1 cellular context compared by ENCODE assay signal in the genomic region with DNA sequence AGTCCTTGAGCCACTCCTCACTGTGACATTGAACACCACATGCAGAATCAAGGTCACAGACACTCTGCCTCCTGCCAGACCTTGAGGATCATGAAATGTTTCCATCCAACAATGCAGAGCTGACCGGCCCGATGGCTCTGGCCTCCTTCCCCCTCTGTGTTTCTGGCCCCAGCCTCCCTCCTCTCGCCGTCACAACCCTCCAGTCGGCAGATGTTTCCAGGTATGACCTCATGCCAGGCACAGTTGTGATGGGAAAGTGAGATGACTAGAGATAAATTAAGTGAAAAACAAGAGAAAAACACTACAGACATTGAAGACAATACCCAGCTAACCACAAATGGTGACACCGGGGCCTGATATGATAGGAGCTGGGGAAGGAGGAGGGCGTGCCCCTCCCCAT.
TF ChIP-seq lines count a peak whose summit lies in the region.

No MANE protein-coding gene starts in this region.

TF ChIP-seq in SK-N-SH, 30 proteins besides CTCF, POLR2A, EP300 and RAD21 (continued from another document):
- TF ChIP-seq, protein P1, sequence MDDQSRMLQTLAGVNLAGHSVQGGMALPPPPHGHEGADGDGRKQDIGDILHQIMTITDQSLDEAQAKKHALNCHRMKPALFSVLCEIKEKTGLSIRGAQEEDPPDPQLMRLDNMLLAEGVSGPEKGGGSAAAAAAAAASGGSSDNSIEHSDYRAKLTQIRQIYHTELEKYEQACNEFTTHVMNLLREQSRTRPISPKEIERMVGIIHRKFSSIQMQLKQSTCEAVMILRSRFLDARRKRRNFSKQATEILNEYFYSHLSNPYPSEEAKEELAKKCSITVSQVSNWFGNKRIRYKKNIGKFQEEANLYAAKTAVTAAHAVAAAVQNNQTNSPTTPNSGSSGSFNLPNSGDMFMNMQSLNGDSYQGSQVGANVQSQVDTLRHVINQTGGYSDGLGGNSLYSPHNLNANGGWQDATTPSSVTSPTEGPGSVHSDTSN (IDR thresholded peaks at IDR 0.05), result no peak
- TF ChIP-seq IRF3 (IDR thresholded peaks at IDR 0.05; ENCODE audit: low read depth, low read length), result no peak
- no peak for TF ChIP-seq SMC3 (IDR thresholded peaks at IDR 0.05; ENCODE audit: low read depth, low read length)
- no peak for TF ChIP-seq NRF1 (IDR thresholded peaks at IDR 0.05; ENCODE audit: low read depth, low read length)
- TF ChIP-seq POLR2AphosphoS5 (IDR thresholded peaks at IDR 0.05; ENCODE audit: low read depth, low read length), result no peak
- TF ChIP-seq, protein P2, sequence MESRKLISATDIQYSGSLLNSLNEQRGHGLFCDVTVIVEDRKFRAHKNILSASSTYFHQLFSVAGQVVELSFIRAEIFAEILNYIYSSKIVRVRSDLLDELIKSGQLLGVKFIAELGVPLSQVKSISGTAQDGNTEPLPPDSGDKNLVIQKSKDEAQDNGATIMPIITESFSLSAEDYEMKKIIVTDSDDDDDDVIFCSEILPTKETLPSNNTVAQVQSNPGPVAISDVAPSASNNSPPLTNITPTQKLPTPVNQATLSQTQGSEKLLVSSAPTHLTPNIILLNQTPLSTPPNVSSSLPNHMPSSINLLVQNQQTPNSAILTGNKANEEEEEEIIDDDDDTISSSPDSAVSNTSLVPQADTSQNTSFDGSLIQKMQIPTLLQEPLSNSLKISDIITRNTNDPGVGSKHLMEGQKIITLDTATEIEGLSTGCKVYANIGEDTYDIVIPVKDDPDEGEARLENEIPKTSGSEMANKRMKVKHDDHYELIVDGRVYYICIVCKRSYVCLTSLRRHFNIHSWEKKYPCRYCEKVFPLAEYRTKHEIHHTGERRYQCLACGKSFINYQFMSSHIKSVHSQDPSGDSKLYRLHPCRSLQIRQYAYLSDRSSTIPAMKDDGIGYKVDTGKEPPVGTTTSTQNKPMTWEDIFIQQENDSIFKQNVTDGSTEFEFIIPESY (IDR thresholded peaks at IDR 0.05; ENCODE audit: borderline replicate concordance, low read depth), result no peak
- no peak for TF ChIP-seq JUND (IDR thresholded peaks at IDR 0.05)
- no peak for TF ChIP-seq FOXJ3 (CRISPR knock-in tag; IDR thresholded peaks at IDR 0.05)
- TF ChIP-seq TEAD4 (IDR thresholded peaks at IDR 0.05; ENCODE audit: borderline replicate concordance, insufficient read depth), result no peak
- TF ChIP-seq FOSL2 (IDR thresholded peaks at IDR 0.05; ENCODE audit: borderline replicate concordance, low read depth), result no peak
- TF ChIP-seq USF2 (IDR thresholded peaks at IDR 0.05; ENCODE audit: borderline replicate concordance, low read depth, low read length), result no peak
